In the genomic region with DNA sequence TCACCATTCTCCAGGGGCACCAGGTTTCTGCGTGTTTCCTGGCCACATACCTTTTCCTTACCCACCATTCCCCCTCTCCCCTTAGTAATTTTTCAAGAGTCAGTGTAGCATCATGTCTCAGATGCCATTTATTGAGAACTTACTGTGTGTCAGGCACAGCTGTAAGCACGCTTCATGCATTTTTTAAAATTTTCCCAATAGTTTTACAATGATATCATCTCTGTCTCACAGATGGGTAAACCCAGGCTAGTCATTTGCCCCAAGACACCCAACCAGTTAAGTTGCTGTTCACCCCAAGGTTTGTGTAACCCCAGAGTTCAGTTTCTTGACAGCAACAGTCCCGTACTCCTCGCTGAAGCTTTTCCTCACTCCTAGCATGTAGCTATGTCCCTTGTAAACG, we compare ENCODE assay signal across 1 cellular context.
TF ChIP-seq lines count a peak whose summit lies in the region.

No MANE protein-coding gene starts in this region.

TF ChIP-seq in WTC11, 78 proteins besides CTCF, POLR2A, EP300 and RAD21 (continued from another document):
- no peak for TF ChIP-seq ZNF138 (CRISPR knock-in tag; conservative IDR thresholded peaks at IDR 0.05)
